ENCODE assay signal across 19 cellular contexts in the genomic region with DNA sequence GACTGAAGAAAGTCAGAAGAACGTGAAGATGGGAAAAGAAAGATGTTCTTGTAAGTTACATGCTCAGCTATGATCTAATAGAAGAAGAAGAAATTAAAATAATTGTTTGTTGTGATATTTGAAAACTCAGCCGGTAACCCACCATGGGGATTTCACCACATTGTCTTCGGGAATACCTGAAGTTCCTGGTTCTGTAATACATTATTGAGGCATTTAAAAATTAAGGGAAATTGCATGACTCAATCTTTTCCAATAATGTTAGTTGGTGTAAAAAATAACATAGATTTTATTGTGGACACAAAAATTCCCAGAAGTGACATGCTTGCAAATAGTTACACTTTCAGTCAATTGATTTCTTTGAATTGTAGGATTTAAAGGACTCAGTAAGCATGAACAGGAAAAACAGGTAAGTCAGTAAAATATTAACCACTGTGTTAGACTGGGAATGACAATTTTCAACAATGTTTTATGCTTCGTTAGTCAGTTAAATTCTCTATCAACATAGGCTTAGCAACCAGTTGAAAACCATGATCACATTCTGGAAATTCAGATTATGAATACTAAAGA.
DNase-seq lines count a peak whose midpoint lies in the region; ATAC-seq, FAIRE-seq and TF ChIP-seq lines count a peak whose summit lies in the region.
"Had no signal": no experiment of that assay in that cellular context is flagged by ENCODE, and none has a peak within 500 bp of the region (broad histone marks: within the 10 kb centered on the region; RNA-seq: fewer than 3 reads in every experiment).

No MANE protein-coding gene starts in this region.

- POLR2A ChIA-PET in Caco-2 (lab: Charles Lee): no interaction called here

- H3K36me3 ChIP-seq in Caco-2 (ENCODE audit: control insufficient read depth, insufficient read depth, low read length) (no peaks in the 10 kb centered on the region; the same call in 1 of the 2 replicates), pancreas (no peaks in the 10 kb centered on the region)
- H3K36me3 ChIP-seq: Peyer's patch had no signal

- H3K4me1 Mint-ChIP-seq in Caco-2 (ENCODE audit: low read depth, unreplicated experiment): peaks cover 35% of the 10 kb centered on the region
- H3K4me1 Mint-ChIP-seq in mesothelial cell of epicardium: peaks cover 20% of the 10 kb centered on the region
- H3K4me1 Mint-ChIP-seq: CD4-positive, alpha-beta memory T cell had no signal

- CTCF ChIA-PET in Caco-2 (lab: Charles Lee): no interaction called here

- H3K9me3 Mint-ChIP-seq in Caco-2 (ENCODE audit: unreplicated experiment): peaks cover 31% of the 10 kb centered on the region
- peaks cover 16% of the 10 kb centered on the region for H3K9me3 Mint-ChIP-seq in mesothelial cell of epicardium
- H3K9me3 Mint-ChIP-seq: CD4-positive, alpha-beta memory T cell had no signal

- no TSS peak for BruUV-seq in Caco-2 (replicated peaks; lab: Mats Ljungman, UMichigan)

- peak in 1 of 2 experiments; percentile 18 for DNase-seq in Caco-2
- peak; percentile 85 for DNase-seq in kidney glomerular epithelial cell (lab: John Stamatoyannopoulos, UW)
- no peak for DNase-seq in pancreas
- DNase-seq in urothelium cell line (ENCODE audit: low spot score): no peak
- no peak for DNase-seq in mesothelial cell of epicardium (ENCODE audit: low spot score in 2 of 2, unreplicated experiment in 2 of 2)
- DNase-seq in DMS79 treated with DMSO at 0.1 percent for 48 hours (lab: John Stamatoyannopoulos, UW): no peak
- DNase-seq: CD4-positive, alpha-beta memory T cell; Karpas-422; MG63; NCI-H1092; NCI-H146; NCI-H2081 treated with DMSO at 0.1 percent for 48 hours; NCI-H524; Peyer's patch; Right ventricle myocardium superior; SK-N-SH had no signal

- ATAC-seq in pancreas: peak; percentile 92 to 97 (median 94)
- ATAC-seq in HG03565 (IDR thresholded peaks at IDR 0.05; ENCODE audit: unreplicated experiment): no peak

- H3K9me3 ChIP-seq in Caco-2 (no peaks in the 10 kb centered on the region), pancreas (no peaks in the 10 kb centered on the region)
- H3K9me3 ChIP-seq: MG63, Peyer's patch, SK-N-SH had no signal

- peak overlapping the region; percentile 60 for H3K27ac Mint-ChIP-seq in Caco-2 (ENCODE audit: unreplicated experiment)
- H3K27ac Mint-ChIP-seq in mesothelial cell of epicardium: no peak overlapping the region
- H3K27ac Mint-ChIP-seq: CD4-positive, alpha-beta memory T cell had no signal

- intact Hi-C loops in Caco-2 (cut with micrococcal nuclease; ENCODE audit: unreplicated experiment): loop anchor here (1.0 to 5.0 kb wide), 2 partner anchors 9 to 35 kb away; no protein-coding TSS in a partner anchor
- intact Hi-C loops in pancreas (cut with DNase I): no loop called here

- H3K4me3 Mint-ChIP-seq in Caco-2 (ENCODE audit: unreplicated experiment): peak overlapping the region; percentile 32
- H3K4me3 Mint-ChIP-seq in mesothelial cell of epicardium: no peak overlapping the region
- H3K4me3 Mint-ChIP-seq: CD4-positive, alpha-beta memory T cell had no signal

- H3K27me3 ChIP-seq in Caco-2 (replicated peaks; ENCODE audit: control insufficient read depth, insufficient read depth, low read length) (no peaks in the 10 kb centered on the region), pancreas (no peaks in the 10 kb centered on the region)
- H3K27me3 ChIP-seq: MG63, Peyer's patch had no signal

- FAIRE-seq in pancreas (lab: Jason Lieb, UNC) (peak; percentile 87), urothelium cell line (lab: Jason Lieb, UNC) (no peak)
- FAIRE-seq: H1 had no signal

- 21 to 22% methylated on average over 4 of the region's 4 CpGs for WGBS in pancreas, 2 donors

- H3K4me3 ChIP-seq in Caco-2 (ENCODE audit: low read depth, low read length) (no peak overlapping the region), pancreas (no peak overlapping the region)
- H3K4me3 ChIP-seq: MG63, Peyer's patch had no signal

- H3K27me3 Mint-ChIP-seq in Caco-2 (ENCODE audit: insufficient read depth, unreplicated experiment) (no peaks in the 10 kb centered on the region), mesothelial cell of epicardium (ENCODE audit: low read depth) (no peaks in the 10 kb centered on the region)
- H3K27me3 Mint-ChIP-seq: CD4-positive, alpha-beta memory T cell had no signal

- H3K36me3 Mint-ChIP-seq in Caco-2 (ENCODE audit: insufficient read depth, unreplicated experiment): no peaks in the 10 kb centered on the region
- peaks cover 5% of the 10 kb centered on the region for H3K36me3 Mint-ChIP-seq in mesothelial cell of epicardium
- H3K36me3 Mint-ChIP-seq: CD4-positive, alpha-beta memory T cell had no signal

- H3K27ac ChIP-seq in VCaP (peak overlapping the region; percentile 56), pancreas (peak overlapping the region in 3 of 4 donors; percentile 44 to 90 (median 88))
- H3K27ac ChIP-seq: Peyer's patch had no signal

- no peak for TF ChIP-seq CTCF in Caco-2 (IDR thresholded peaks at IDR 0.05; ENCODE audit: insufficient read depth in 1 of 2, low read depth in 1 of 2, low read length in 1 of 2, severe bottlenecking in 1 of 2, unreplicated experiment in 1 of 2)
- TF ChIP-seq CTCF in VCaP (conservative IDR thresholded peaks at IDR 0.05): no peak
- TF ChIP-seq CTCF in pancreas (IDR thresholded peaks at IDR 0.05): no peak
- no peak for TF ChIP-seq CTCF in mesothelial cell of epicardium (IDR thresholded peaks at IDR 0.05; ENCODE audit: unreplicated experiment)

- peaks cover 40% of the 10 kb centered on the region for H3K4me1 ChIP-seq in Caco-2
- H3K4me1 ChIP-seq in pancreas: peaks cover 14 to 36% (median 35%) of the 10 kb centered on the region in 3 donors
- H3K4me1 ChIP-seq: Peyer's patch had no signal
